Comparison of ENCODE assay signal across 8 cellular contexts in genomic region chr1:151347523-151348246, GRCh38. TPM values are rescaled to one million over a fixed set of nuclear protein-coding genes. Genes with fewer than 3 reads are reported as not detected.
DNase-seq lines count a peak whose midpoint lies in the region; ATAC-seq and TF ChIP-seq lines count a peak whose summit lies in the region.

No MANE protein-coding gene starts in this region.

- no TSS peak for BruUV-seq in MCF 10A (replicated peaks; lab: Mats Ljungman, UMichigan)

- peaks cover 24% of the 10 kb centered on the region for H3K36me3 Mint-ChIP-seq in CD4-positive, CD25-positive, alpha-beta regulatory T cell
- peaks cover 19% of the 10 kb centered on the region for H3K36me3 Mint-ChIP-seq in MCF 10A (ENCODE audit: insufficient read depth, unreplicated experiment)
- peaks cover 7 to 33% of the 10 kb centered on the region in 2 donors for H3K36me3 Mint-ChIP-seq in naive B cell

- H3K36me3 ChIP-seq in CD4-positive, CD25-positive, alpha-beta regulatory T cell (ENCODE audit: control insufficient read depth, insufficient read depth, low read length) = peaks cover 27% of the 10 kb centered on the region

- no peaks in the 10 kb centered on the region for H3K27me3 Mint-ChIP-seq in CD4-positive, CD25-positive, alpha-beta regulatory T cell
- H3K27me3 Mint-ChIP-seq in MCF 10A (ENCODE audit: insufficient read depth, unreplicated experiment) (no peaks in the 10 kb centered on the region), naive B cell (no peaks in the 10 kb centered on the region)

- peaks cover 5 to 46% (median 20%) of the 10 kb centered on the region in 4 donors for H3K4me1 Mint-ChIP-seq in CD4-positive, CD25-positive, alpha-beta regulatory T cell
- H3K4me1 Mint-ChIP-seq in MCF 10A (ENCODE audit: insufficient read depth, unreplicated experiment) (peaks cover 30% of the 10 kb centered on the region), naive B cell (peaks cover 44 to 55% (median 51%) of the 10 kb centered on the region in 3 donors)

- peak overlapping the region; percentile 97 for H3K4me3 ChIP-seq in CD4-positive, CD25-positive, alpha-beta regulatory T cell (ENCODE audit: low read depth, low read length)

- no peaks in the 10 kb centered on the region for H3K9me3 ChIP-seq in CD4-positive, CD25-positive, alpha-beta regulatory T cell (ENCODE audit: control insufficient read depth in 2 of 2, low read length in 2 of 2)

- peak overlapping the region; percentile 98 to 100 (median 99) for H3K27ac Mint-ChIP-seq in CD4-positive, CD25-positive, alpha-beta regulatory T cell
- H3K27ac Mint-ChIP-seq in MCF 10A (ENCODE audit: low read depth, unreplicated experiment) (peak overlapping the region; percentile 97), naive B cell (peak overlapping the region; percentile 98 to 100 (median 99))

- peaks cover 26% of the 10 kb centered on the region for H3K4me1 ChIP-seq in CD4-positive, CD25-positive, alpha-beta regulatory T cell (ENCODE audit: control insufficient read depth, insufficient read depth, low read length, poor library complexity, severe bottlenecking)

- H3K4me3 Mint-ChIP-seq in CD4-positive, CD25-positive, alpha-beta regulatory T cell = peak overlapping the region; percentile 87 to 98 (median 96)
- H3K4me3 Mint-ChIP-seq in MCF 10A (ENCODE audit: unreplicated experiment) (peak overlapping the region; percentile 94), naive B cell (peak overlapping the region; percentile 92 to 100 (median 97))

- no peak for ATAC-seq in CD4-positive, CD25-positive, alpha-beta regulatory T cell (ENCODE audit: low read depth in 2 of 2)
- peak; percentile 4 for ATAC-seq in HG03159 (IDR thresholded peaks at IDR 0.05; ENCODE audit: unreplicated experiment)
- ATAC-seq in naive B cell (ENCODE audit: low read depth in 2 of 2) = peak in 1 of 2 donors; percentile 3
- ATAC-seq in GM19324 (IDR thresholded peaks at IDR 0.05; ENCODE audit: low FRiP score, unreplicated experiment) = no peak
- ATAC-seq in GM18520 (IDR thresholded peaks at IDR 0.05; ENCODE audit: unreplicated experiment) = no peak

- no peaks in the 10 kb centered on the region for H3K27me3 ChIP-seq in CD4-positive, CD25-positive, alpha-beta regulatory T cell (ENCODE audit: control insufficient read depth, insufficient read depth, low read length)

- peaks cover 0 to 2% (median 0%) of the 10 kb centered on the region in 7 donors for H3K9me3 Mint-ChIP-seq in CD4-positive, CD25-positive, alpha-beta regulatory T cell
- H3K9me3 Mint-ChIP-seq in MCF 10A (ENCODE audit: unreplicated experiment) (no peaks in the 10 kb centered on the region), naive B cell (peaks cover 0 to 12% (median 0%) of the 10 kb centered on the region in 7 donors)

- CTCF ChIA-PET in MCF 10A (lab: Yijun Ruan, JAX) = interaction anchor here (0.5 to 10.5 kb wide), 6 partner anchors 9 to 983 kb away, joined by 3 to 104 read pairs (median 4); no protein-coding TSS in a partner anchor

- DNase-seq in CD4-positive, CD25-positive, alpha-beta regulatory T cell = no peak
- DNase-seq in MCF 10A (ENCODE audit: unreplicated experiment) (no peak), naive B cell (no peak), GOT3 (lab: John Stamatoyannopoulos, UW) (no peak), midbrain (lab: John Stamatoyannopoulos, UW) (no peak)

- H3K27ac ChIP-seq in CD4-positive, CD25-positive, alpha-beta regulatory T cell (ENCODE audit: insufficient read depth, low read length, poor library complexity, severe bottlenecking) = peak overlapping the region; percentile 99

- intact Hi-C loops in MCF 10A (cut with micrococcal nuclease) = loop anchor here (1.0 to 2.0 kb wide), 3 partner anchors 25 to 93 kb away; partner anchors contain the start of genes PSMB4, PSMD4 and SELENBP1

- POLR2A ChIA-PET in MCF 10A (lab: Yijun Ruan, JAX) = interaction anchor here (1.0 to 3.2 kb wide), 7 partner anchors 10 to 94 kb away, joined by 3 to 19 read pairs (median 6); partner anchors contain the start of genes PI4KB, PSMD4 and SELENBP1

- no peak for TF ChIP-seq CTCF in MCF 10A (IDR thresholded peaks at IDR 0.05; ENCODE audit: unreplicated experiment)

RNA-seq across cellular contexts. Expression of gene RFX5, which starts 0.6 kb away (rescaled TPM):
- total RNA-seq in CD4-positive, CD25-positive, alpha-beta regulatory T cell = 105 TPM
- polyA plus RNA-seq in CD4-positive, CD25-positive, alpha-beta regulatory T cell = 10 to 100 TPM; 28.8 to 35.9 (median 35.2) TPM
- 19.2 and 26.5 TPM in 2 replicates for total RNA-seq in MCF 10A (2022)
- 100 to 1,000 TPM; 113 to 139 (median 130) TPM for polyA plus RNA-seq in naive B cell (ENCODE audit: low read depth in 6 of 6)

RNA-seq across cellular contexts. Expression of gene PI4KB, which starts 20.5 kb away (rescaled TPM):
- total RNA-seq in CD4-positive, CD25-positive, alpha-beta regulatory T cell = 73.5 TPM
- 10 to 100 TPM; 48.4 to 57.4 (median 53.3) TPM for polyA plus RNA-seq in CD4-positive, CD25-positive, alpha-beta regulatory T cell
- total RNA-seq in MCF 10A (2022) = 75.3 and 90.1 TPM in 2 replicates
- 10 to 100 TPM; 35.0 to 80.3 (median 61.5) TPM for polyA plus RNA-seq in naive B cell (ENCODE audit: low read depth in 6 of 6)

RNA-seq across cellular contexts. Expression of gene SELENBP1, which starts 24.8 kb away (rescaled TPM):
- total RNA-seq in CD4-positive, CD25-positive, alpha-beta regulatory T cell = not detected
- polyA plus RNA-seq in CD4-positive, CD25-positive, alpha-beta regulatory T cell = not detected
- 8.2 and 11.6 TPM in 2 replicates for total RNA-seq in MCF 10A (2022)
- polyA plus RNA-seq in naive B cell (ENCODE audit: low read depth in 6 of 6) = under 1 TPM in 2 of 6 donors, not detected in 4; 0.20 to 0.53 TPM

RNA-seq across cellular contexts. Expression of gene PSMB4, which starts 51.7 kb away (rescaled TPM):
- 344 TPM for total RNA-seq in CD4-positive, CD25-positive, alpha-beta regulatory T cell
- 10 to 100 TPM; 79.4 to 99.1 (median 91.0) TPM for polyA plus RNA-seq in CD4-positive, CD25-positive, alpha-beta regulatory T cell
- total RNA-seq in MCF 10A (2022) = 281 and 320 TPM in 2 replicates
- 10 to 100 TPM; 50.2 to 79.3 (median 57.7) TPM for polyA plus RNA-seq in naive B cell (ENCODE audit: low read depth in 6 of 6)
